ENCODE assay signal across 14 cellular contexts in genomic region chr10:93917064-93917391, GRCh38. TPM values are rescaled to one million over a fixed set of nuclear protein-coding genes. Genes with fewer than 3 reads are reported as not detected.
DNase-seq lines count a peak whose midpoint lies in the region; ATAC-seq and TF ChIP-seq lines count a peak whose summit lies in the region.
"Had no signal": no experiment of that assay in that cellular context is flagged by ENCODE, and none has a peak within 500 bp of the region (broad histone marks: within the 10 kb centered on the region; RNA-seq: fewer than 3 reads in every experiment).

No MANE protein-coding gene starts in this region.

- H3K4me1 ChIP-seq in RWPE2 (ENCODE audit: insufficient read depth, poor library complexity, severe bottlenecking) (no peaks in the 10 kb centered on the region), endodermal cell (ENCODE audit: control insufficient read depth, insufficient read depth, low read length) (peaks cover 8% of the 10 kb centered on the region), right lobe of liver (peaks cover 0 to 18% (median 2%) of the 10 kb centered on the region in 4 donors), stomach (peaks cover 0 to 11% (median 3%) of the 10 kb centered on the region in 4 donors), gastrocnemius medialis (peaks cover 0 to 3% of the 10 kb centered on the region in 2 donors), MM.1S (ENCODE audit: low read length) (no peaks in the 10 kb centered on the region)

- in situ Hi-C loops in gastrocnemius medialis (cut with MboI; ENCODE audit: low sequenced_read_pairs in 4 of 4) = loop anchor here in 3 of 4 donors (5.0 kb wide), 2 partner anchors 400 to 405 kb away; no protein-coding TSS in a partner anchor

- H3K9me2 ChIP-seq in MM.1S (replicated peaks; ENCODE audit: insufficient read depth, low read length) = no peaks in the 10 kb centered on the region

- H3K27me3 ChIP-seq in RWPE2 (ENCODE audit: insufficient read depth, poor library complexity, severe bottlenecking) = no peaks in the 10 kb centered on the region
- H3K27me3 ChIP-seq in endodermal cell (ENCODE audit: control insufficient read depth, insufficient read depth, low read length, poor library complexity, severe bottlenecking) = no peaks in the 10 kb centered on the region
- H3K27me3 ChIP-seq in right lobe of liver = no peaks in the 10 kb centered on the region
- H3K27me3 ChIP-seq in stomach = no peaks in the 10 kb centered on the region
- H3K27me3 ChIP-seq in gastrocnemius medialis = no peaks in the 10 kb centered on the region
- no peaks in the 10 kb centered on the region for H3K27me3 ChIP-seq in MM.1S (replicated peaks; ENCODE audit: insufficient read depth, low read length)
- H3K27me3 ChIP-seq: spleen had no signal

- no peaks in the 10 kb centered on the region for H3F3A ChIP-seq in MM.1S (ENCODE audit: insufficient read depth, low read length)

- no peak for TF ChIP-seq EP300 in stomach (IDR thresholded peaks at IDR 0.05)

- no peak overlapping the region for H3K27ac Mint-ChIP-seq in endodermal cell
- H3K27ac Mint-ChIP-seq: B cell; stimulated activated naive CD8-positive, alpha-beta T cell treated with anti-CD3 and anti-CD28 coated beads, Interleukin-15, amount 100 ng/mL, for 72 hours had no signal

- H3K9ac ChIP-seq in endodermal cell (ENCODE audit: extremely low read depth, low read length, poor library complexity, severe bottlenecking) (no peak overlapping the region), MM.1S (ENCODE audit: low read length) (no peak overlapping the region)
- H3K9ac ChIP-seq: KMS-11 had no signal

- H3K4me1 Mint-ChIP-seq in endodermal cell = peaks cover 15% of the 10 kb centered on the region
- H3K4me1 Mint-ChIP-seq: B cell; stimulated activated naive CD8-positive, alpha-beta T cell treated with anti-CD3 and anti-CD28 coated beads, Interleukin-15, amount 100 ng/mL, for 72 hours had no signal

- ATAC-seq in RWPE2 (ENCODE audit: low read depth) (0 out of 3 replicates have a peak, but pooled peaks have one; percentile 10), right lobe of liver (peak; percentile 52 to 81 (median 74)), gastrocnemius medialis (no peak)
- ATAC-seq: stimulated activated naive CD8-positive, alpha-beta T cell treated with anti-CD3 and anti-CD28 coated beads, Interleukin-15, amount 100 ng/mL, for 72 hours had no signal

- H3K4me3 Mint-ChIP-seq in endodermal cell = peak overlapping the region; percentile 27
- H3K4me3 Mint-ChIP-seq: B cell; stimulated activated naive CD8-positive, alpha-beta T cell treated with anti-CD3 and anti-CD28 coated beads, Interleukin-15, amount 100 ng/mL, for 72 hours had no signal

- no peaks in the 10 kb centered on the region for H3K27me3 Mint-ChIP-seq in endodermal cell (ENCODE audit: insufficient read depth)
- H3K27me3 Mint-ChIP-seq: B cell; stimulated activated naive CD8-positive, alpha-beta T cell treated with anti-CD3 and anti-CD28 coated beads, Interleukin-15, amount 100 ng/mL, for 72 hours had no signal

- no peaks in the 10 kb centered on the region for H3K9me3 Mint-ChIP-seq in endodermal cell
- H3K9me3 Mint-ChIP-seq: stimulated activated naive CD8-positive, alpha-beta T cell treated with anti-CD3 and anti-CD28 coated beads, Interleukin-15, amount 100 ng/mL, for 72 hours had no signal

- H3K4me3 ChIP-seq in RWPE2 (ENCODE audit: severe bottlenecking) = no peak overlapping the region
- H3K4me3 ChIP-seq in endodermal cell (ENCODE audit: low read length) = no peak overlapping the region
- peak overlapping the region; percentile 21 to 45 (median 43) for H3K4me3 ChIP-seq in right lobe of liver
- peak overlapping the region; percentile 9 to 33 (median 24) for H3K4me3 ChIP-seq in stomach
- H3K4me3 ChIP-seq in gastrocnemius medialis = no peak overlapping the region
- H3K4me3 ChIP-seq in MM.1S (ENCODE audit: low read length) = no peak overlapping the region
- H3K4me3 ChIP-seq: spleen had no signal

- intact Hi-C loops in right lobe of liver (cut with DNase I) (no loop called here), stomach (cut with DNase I; ENCODE audit: low total_unique reads) (no loop called here), gastrocnemius medialis (cut with DNase I; ENCODE audit: low total_unique reads) (loop anchor here (5.0 to 10.0 kb wide), 4 partner anchors 75 to 535 kb away; partner anchors contain the start of gene PLCE1)

- no peak for DNase-seq in RWPE2 (ENCODE audit: low spot score)
- DNase-seq in endodermal cell = peak; percentile 59
- peak in 2 of 3 donors; percentile 31 to 50 for DNase-seq in right lobe of liver
- DNase-seq in stomach = peak; percentile 34
- DNase-seq in inferior parietal cortex (ENCODE audit: extremely low spot score) = no peak
- no peak for DNase-seq in gastrocnemius medialis
- no peak for DNase-seq in MM.1S
- DNase-seq: activated CD4-positive, alpha-beta T cell treated with anti-CD3 and anti-CD28 coated beads for 1 hour; activated gamma-delta T cell treated with Interleukin-2 at 50 U/mL for 16 hours; nucleus accumbens; spleen; stimulated activated naive CD8-positive, alpha-beta T cell treated with anti-CD3 and anti-CD28 coated beads, Interleukin-15, amount 100 ng/mL, for 72 hours had no signal

- no peak overlapping the region for H2AFZ ChIP-seq in MM.1S (ENCODE audit: low read length)

- WGBS in endodermal cell (ENCODE audit: insufficient coverage in 1 of 2, insufficient read length in 1 of 2), 2 experiments = 87 to 94% methylated on average over 10 of the region's 10 CpGs
- 42% methylated on average over 10 of the region's 10 CpGs for WGBS in right lobe of liver (ENCODE audit: insufficient coverage, low coverage, low lambda C conversion rate, missing lambda C conversion rate)
- 35 to 68% (median 42%) methylated on average over 10 of the region's 10 CpGs for WGBS in stomach, 5 donors

- H3K79me2 ChIP-seq in MM.1S (ENCODE audit: low read length) = no peaks in the 10 kb centered on the region

- TF ChIP-seq CTCF in RWPE2 (IDR thresholded peaks at IDR 0.05; ENCODE audit: poor library complexity, severe bottlenecking) = no peak
- no peak for TF ChIP-seq CTCF in endodermal cell (conservative IDR thresholded peaks at IDR 0.05)
- no peak for TF ChIP-seq CTCF in right lobe of liver (IDR thresholded peaks at IDR 0.05)
- TF ChIP-seq CTCF in stomach (IDR thresholded peaks at IDR 0.05) = no peak
- TF ChIP-seq CTCF in gastrocnemius medialis (IDR thresholded peaks at IDR 0.05 in 4 of 5, conservative IDR thresholded peaks at IDR 0.05 in 1 of 5) = no peak
- no peak for TF ChIP-seq CTCF in MM.1S (IDR thresholded peaks at IDR 0.05; ENCODE audit: low read length)

- no peak overlapping the region for H3K27ac ChIP-seq in RWPE2 (ENCODE audit: poor library complexity, severe bottlenecking)
- no peak overlapping the region for H3K27ac ChIP-seq in endodermal cell (ENCODE audit: low read depth, low read length)
- peak overlapping the region in 1 of 3 donors; percentile 5 for H3K27ac ChIP-seq in right lobe of liver
- no peak overlapping the region for H3K27ac ChIP-seq in stomach
- H3K27ac ChIP-seq in gastrocnemius medialis = no peak overlapping the region
- H3K27ac ChIP-seq in MM.1S (ENCODE audit: low read length) = no peak overlapping the region
- H3K27ac ChIP-seq: KMS-11 had no signal

- H3K36me3 ChIP-seq in RWPE2 (ENCODE audit: low read depth) (no peaks in the 10 kb centered on the region), endodermal cell (ENCODE audit: control insufficient read depth, insufficient read depth, low read length) (no peaks in the 10 kb centered on the region), right lobe of liver (no peaks in the 10 kb centered on the region), stomach (no peaks in the 10 kb centered on the region), gastrocnemius medialis (no peaks in the 10 kb centered on the region), MM.1S (replicated peaks; ENCODE audit: insufficient read depth, low read length) (no peaks in the 10 kb centered on the region)
- H3K36me3 ChIP-seq: spleen had no signal

- no peaks in the 10 kb centered on the region for H4K20me1 ChIP-seq in MM.1S (ENCODE audit: insufficient read depth, low read length)

- TF ChIP-seq POLR2A in right lobe of liver (IDR thresholded peaks at IDR 0.05) (no peak), stomach (IDR thresholded peaks at IDR 0.05) (no peak), gastrocnemius medialis (IDR thresholded peaks at IDR 0.05) (no peak)

- peaks cover 5% of the 10 kb centered on the region for H3K36me3 Mint-ChIP-seq in endodermal cell (ENCODE audit: low read depth)

- no peak overlapping the region for H3K4me2 ChIP-seq in MM.1S (ENCODE audit: low read depth, low read length)
- H3K4me2 ChIP-seq: KMS-11 had no signal

- no peaks in the 10 kb centered on the region for H3K9me3 ChIP-seq in RWPE2 (ENCODE audit: severe bottlenecking)
- no peaks in the 10 kb centered on the region for H3K9me3 ChIP-seq in endodermal cell (ENCODE audit: control insufficient read depth, low read length)
- H3K9me3 ChIP-seq in right lobe of liver = no peaks in the 10 kb centered on the region
- H3K9me3 ChIP-seq in stomach = no peaks in the 10 kb centered on the region
- no peaks in the 10 kb centered on the region for H3K9me3 ChIP-seq in gastrocnemius medialis
- H3K9me3 ChIP-seq in MM.1S (replicated peaks; ENCODE audit: insufficient read depth, low read length) = no peaks in the 10 kb centered on the region
- H3K9me3 ChIP-seq: spleen had no signal

RNA-seq across cellular contexts. Expression of gene SLC35G1, which starts 23.2 kb away (rescaled TPM):
- 10 to 100 TPM; 11.3 to 14.2 TPM for total RNA-seq in endodermal cell
- 8.8 TPM for polyA plus RNA-seq in endodermal cell (2013, experiment 1 of 2)
- polyA plus RNA-seq in endodermal cell (2013, experiment 2 of 2) = 9.0 TPM
- total RNA-seq in right lobe of liver = 1 to 10 TPM; 2.6 to 7.3 (median 4.5) TPM
- 10 to 100 TPM in 2 of 5 donors, 1 to 10 TPM in 3; 4.1 to 13.8 (median 7.4) TPM for total RNA-seq in stomach
- 1 to 10 TPM; 1.8 to 3.6 (median 2.4) TPM for polyA plus RNA-seq in stomach
- 1 to 10 TPM in 2 of 4 donors, under 1 TPM in 2; 0.78 to 3.4 (median 0.97) TPM for total RNA-seq in gastrocnemius medialis

Comparison
In these comparisons a context has a peak if more than half of its experiments do, and no peak if none do; other contexts are left out.
1. ATAC-seq: peak in RWPE2 (single experiment) and right lobe of liver (4 of 4); none in gastrocnemius medialis (0 of 2).
2. DNase-seq: peak in endodermal cell (single experiment), right lobe of liver (2 of 3) and stomach (single experiment); none in RWPE2 (single experiment), inferior parietal cortex (single experiment), gastrocnemius medialis (0 of 2) and MM.1S (single experiment).
3. H3K4me3 ChIP-seq: peak in right lobe of liver (3 of 3) and stomach (4 of 4); none in RWPE2 (single experiment), endodermal cell (single experiment), gastrocnemius medialis (0 of 4) and MM.1S (single experiment).